In genomic region chr22:23471698-23472097, GRCh38 we compare ENCODE assay signal across 9 cellular contexts.
"Had no signal": no experiment of that assay in that cellular context is flagged by ENCODE, and none has a peak within 500 bp of the region (broad histone marks: within the 10 kb centered on the region; RNA-seq: fewer than 3 reads in every experiment).

No MANE protein-coding gene starts in this region.

- H3K4me2 ChIP-seq: GM23338 had no signal

- FAIRE-seq: H1, H54 had no signal

- ATAC-seq: GM23338, K562 had no signal

- H3K27ac ChIP-seq: HL-60 had no signal

- DNase-seq: H9, HCEC 1CT, IMR-90, KG1 had no signal

- H3K4me3 ChIP-seq: GM23338, K562 had no signal

- H3K27ac Mint-ChIP-seq: GM23338, H9 had no signal

- H2AFZ ChIP-seq: GM23338 had no signal

- H3K4me3 Mint-ChIP-seq: GM23338, H9 had no signal

- H3K4me1 Mint-ChIP-seq: GM23338, H9 had no signal

- H3K9me3 Mint-ChIP-seq: GM23338, H9 had no signal
